Comparison of ENCODE assay signal across 35 cellular contexts in genomic region chr10:78720091-78720490, GRCh38.
"Had no signal": no experiment of that assay in that cellular context is flagged by ENCODE, and none has a peak within 500 bp of the region (broad histone marks: within the 10 kb centered on the region; RNA-seq: fewer than 3 reads in every experiment).

No MANE protein-coding gene starts in this region.

- H3K4me1 ChIP-seq: adrenal gland, breast epithelium had no signal

- H3K27ac ChIP-seq: adrenal gland, body of pancreas, brain microvascular endothelial cell, breast epithelium, VCaP had no signal

- FAIRE-seq: astrocyte, TTC549 had no signal

- H3K36me3 ChIP-seq: adrenal gland, brain microvascular endothelial cell, breast epithelium had no signal

- DNase-seq: activated B cell treated with CpG ODN at 0.5 μM for 24 hours; activated CD4-positive, alpha-beta memory T cell treated with anti-CD3 and anti-CD28 coated beads for 36 hours; activated CD4-positive, alpha-beta T cell treated with anti-CD3 and anti-CD28 coated beads for 4 hours; activated CD4-positive, alpha-beta T cell treated with anti-CD3 and anti-CD28 coated beads, Interleukin-2, amount 10 ng/mL, durations not matched to agents 24 days and 14 days; activated CD4-positive, alpha-beta T cell treated with anti-CD3 and anti-CD28 coated beads, Interleukin-2, amount 50 U/mL, for 1 hour; activated CD4-positive, alpha-beta T cell treated with anti-CD3 and anti-CD28 coated beads, Interleukin-2, amount 50 U/mL, for 4 hours; activated CD4-positive, CD25-positive, alpha-beta regulatory T cell treated with anti-CD3 and anti-CD28 coated beads, Interleukin-2, amount 50 U/mL, for 72 hours; activated CD8-positive, alpha-beta memory T cell treated with anti-CD3 and anti-CD28 coated beads, Interleukin-2, amount 50 U/mL, for 4 hours; activated CD8-positive, alpha-beta T cell treated with anti-CD3 and anti-CD28 coated beads for 36 hours; activated effector memory CD4-positive, alpha-beta T cell treated with anti-CD3 and anti-CD28 coated beads, Interleukin-2, amount 50 U/mL, for 16 hours; activated gamma-delta T cell treated with Interleukin-2 at 50 U/mL for 16 hours; activated naive CD4-positive, alpha-beta T cell; activated naive CD4-positive, alpha-beta T cell treated with anti-CD3 and anti-CD28 coated beads for 36 hours; activated naive CD4-positive, alpha-beta T cell treated with anti-CD3 and anti-CD28 coated beads, Interleukin-2, amount 50 U/mL, for 16 hours; activated naive CD8-positive, alpha-beta T cell treated with anti-CD3 and anti-CD28 coated beads for 36 hours; activated T-cell treated with anti-CD3 and anti-CD28 coated beads for 4 hours; activated T-cell treated with anti-CD3 and anti-CD28 coated beads, Interleukin-2, amount 50 U/mL, for 1 hour; activated T-cell treated with anti-CD3 and anti-CD28 coated beads, Interleukin-2, amount 50 U/mL, for 4 hours; activated T-cell treated with anti-CD3 and anti-CD28 coated beads, Interleukin-2, amount 50 U/mL, for 72 hours; amniotic stem cell; aorta; body of pancreas; brain microvascular endothelial cell; caudate nucleus; cerebellar nuclear complex; T-helper 1 cell; T-helper 2 cell; T-helper 9 cell had no signal

- H3K4me3 ChIP-seq: adrenal gland, body of pancreas, breast epithelium had no signal

- H3K9me3 ChIP-seq: adrenal gland, body of pancreas, breast epithelium had no signal

- ATAC-seq: activated CD8-positive, alpha-beta T cell treated with anti-CD3 and anti-CD28 coated beads for 36 hours; activated naive CD4-positive, alpha-beta T cell treated with anti-CD3 and anti-CD28 coated beads, Interleukin-2, amount 50 U/mL, for 72 hours; activated T-cell treated with anti-CD3 and anti-CD28 coated beads, Interleukin-2, amount 50 U/mL, for 4 hours; activated T-cell treated with anti-CD3 and anti-CD28 coated beads, Interleukin-2, amount 50 U/mL, for 72 hours; activated T-helper 17 cell treated with anti-CD3 and anti-CD28 coated beads, Interleukin-2, amount 50 U/mL, for 72 hours; body of pancreas had no signal
